In genomic region chr17:35809855-35810461, GRCh38 we compare ENCODE assay signal across 8 cellular contexts. TPM values are rescaled to one million over a fixed set of nuclear protein-coding genes. Genes with fewer than 3 reads are reported as not detected.
A peak's percentile ranks its signal among the peaks of the same experiment; 100 is the strongest.
DNase-seq lines count a peak whose midpoint lies in the region; ATAC-seq and TF ChIP-seq lines count a peak whose summit lies in the region.

No MANE protein-coding gene starts in this region.

- POLR2A ChIA-PET in Panc1 (lab: Charles Lee) = no interaction called here

- peak overlapping the region; percentile 98 for H3K27ac ChIP-seq in Panc1 (ENCODE audit: low read length)

- H3K9me3 Mint-ChIP-seq in endothelial cell (ENCODE audit: unreplicated experiment) = no peaks in the 10 kb centered on the region

- in situ Hi-C loops in Panc1 (cut with HindIII; ENCODE audit: low pct_unique_long_range_greater_than_20kb, low sequenced_read_pairs) = no loop called here
- in situ Hi-C loops in KBM-7 (cut with MboI; ENCODE audit: low pct_unique_long_range_greater_than_20kb, low sequenced_read_pairs) = no loop called here

- BruUV-seq in Panc1 (replicated peaks; lab: Mats Ljungman, UMichigan) = no TSS peak

- peaks cover 39% of the 10 kb centered on the region for H3K4me1 Mint-ChIP-seq in endothelial cell (ENCODE audit: unreplicated experiment)

- peak overlapping the region; percentile 72 for H3K27ac Mint-ChIP-seq in endothelial cell (ENCODE audit: unreplicated experiment)

- peak overlapping the region; percentile 96 for H3K4me3 Mint-ChIP-seq in endothelial cell (ENCODE audit: unreplicated experiment)

- peaks cover 2% of the 10 kb centered on the region for H3K27me3 Mint-ChIP-seq in endothelial cell (ENCODE audit: unreplicated experiment)

- peak overlapping the region; percentile 89 to 99 for H3K4me3 ChIP-seq in Panc1 (ENCODE audit: low read depth in 2 of 2, low read length in 2 of 2)

- H3K36me3 Mint-ChIP-seq in endothelial cell (ENCODE audit: low read depth, unreplicated experiment) = no peaks in the 10 kb centered on the region

- H3K4me1 ChIP-seq in Panc1 (ENCODE audit: control insufficient read depth, insufficient read depth, low read length) = peaks cover 22% of the 10 kb centered on the region

- no peaks in the 10 kb centered on the region for H3K9me3 ChIP-seq in Panc1 (ENCODE audit: control insufficient read depth, insufficient read depth, low read depth, low read length)

- CTCF ChIA-PET in Panc1 (lab: Charles Lee) = interaction anchor here (1.0 kb wide), 1 partner anchor 46 kb away, joined by 4 read pairs; no protein-coding TSS in a partner anchor

- peak; percentile 20 for DNase-seq in NK-92 treated with Interleukin-12 subunit alpha and Interleukin-12 subunit beta, amount 100 ng/mL, for 24 hours (lab: John Stamatoyannopoulos, UW)
- DNase-seq in NK-92 (lab: John Stamatoyannopoulos, UW; ENCODE audit: unreplicated experiment) (no peak), Panc1 (ENCODE audit: low read depth, low spot score) (no peak), endothelial cell (ENCODE audit: low spot score) (no peak), occipital lobe (lab: John Stamatoyannopoulos, UW) (peak; percentile 67), KBM-7 (no peak)

- H3K27me3 ChIP-seq in Panc1 (ENCODE audit: control insufficient read depth, insufficient read depth, low read length) = no peaks in the 10 kb centered on the region

- intact Hi-C loops in Panc1 (cut with micrococcal nuclease; ENCODE audit: unreplicated experiment) = no loop called here

- H3K36me3 ChIP-seq in Panc1 (ENCODE audit: control insufficient read depth, insufficient read depth, low read length) = peaks cover 12% of the 10 kb centered on the region

- no peak for TF ChIP-seq CTCF in Panc1 (IDR thresholded peaks at IDR 0.05)
- TF ChIP-seq CTCF in endothelial cell (IDR thresholded peaks at IDR 0.05; ENCODE audit: unreplicated experiment) = no peak

- ATAC-seq in Panc1 (no peak; the same call in 1 of the 2 replicates), HG02840 (IDR thresholded peaks at IDR 0.05; ENCODE audit: low FRiP score, unreplicated experiment) (no peak), GM18867 (IDR thresholded peaks at IDR 0.05; ENCODE audit: unreplicated experiment) (no peak)

RNA-seq across cellular contexts. Expression of gene TAF15, which starts 0.7 kb away (rescaled TPM):
- 249 TPM for total RNA-seq in Panc1 (2021; ENCODE audit: unreplicated experiment)
- 189 TPM for polyA plus RNA-seq in Panc1 (2012; ENCODE audit: insufficient read length)
- total RNA-seq in endothelial cell (ENCODE audit: unreplicated experiment) = 188 TPM
- 72.8 TPM for total RNA-seq in occipital lobe

RNA-seq across cellular contexts. Expression of gene MMP28, which starts 14.5 kb away (rescaled TPM):
- total RNA-seq in Panc1 (2021; ENCODE audit: unreplicated experiment) (1.6 TPM), endothelial cell (ENCODE audit: unreplicated experiment) (10.6 TPM), occipital lobe (8.9 TPM)
- polyA plus RNA-seq in Panc1 (2012; ENCODE audit: insufficient read length) = 1.5 TPM

RNA-seq across cellular contexts. Expression of gene C17orf50, which starts 49.3 kb away (rescaled TPM):
- total RNA-seq in Panc1 (2021; ENCODE audit: unreplicated experiment) = not detected
- polyA plus RNA-seq in Panc1 (2012; ENCODE audit: insufficient read length) = not detected
- total RNA-seq in endothelial cell (ENCODE audit: unreplicated experiment) = 0.90 TPM
- not detected for total RNA-seq in occipital lobe

RNA-seq across cellular contexts. Expression of gene GAS2L2, which starts 56.9 kb away (rescaled TPM):
- total RNA-seq in Panc1 (2021; ENCODE audit: unreplicated experiment) (not detected), endothelial cell (ENCODE audit: unreplicated experiment) (0.10 TPM), occipital lobe (0.16 TPM)
- polyA plus RNA-seq in Panc1 (2012; ENCODE audit: insufficient read length) = not detected

RNA-seq across cellular contexts. Expression of gene HEATR9, which starts 58.7 kb away (rescaled TPM):
- total RNA-seq in Panc1 (2021; ENCODE audit: unreplicated experiment) (not detected), endothelial cell (ENCODE audit: unreplicated experiment) (not detected), occipital lobe (not detected)
- polyA plus RNA-seq in Panc1 (2012; ENCODE audit: insufficient read length) = not detected

Comparison
In these comparisons a context has a peak if more than half of its experiments do, and no peak if none do; other contexts are left out.
1. DNase-seq: peak in NK-92 treated with Interleukin-12 subunit alpha and Interleukin-12 subunit beta, amount 100 ng/mL, for 24 hours (single experiment) and occipital lobe (single experiment); none in NK-92 (single experiment), Panc1 (single experiment), endothelial cell (single experiment) and KBM-7 (single experiment).